In genomic region chr17:81867952-81868673, GRCh38 we compare ENCODE assay signal across 8 cellular contexts. TPM values are rescaled to one million over a fixed set of nuclear protein-coding genes. Genes with fewer than 3 reads are reported as not detected.
DNase-seq lines count a peak whose midpoint lies in the region; ATAC-seq and TF ChIP-seq lines count a peak whose summit lies in the region.

No MANE protein-coding gene starts in this region.

- H3K4me3 Mint-ChIP-seq in activated CD8-positive, alpha-beta T cell treated with anti-CD3 and anti-CD28 coated beads, Interleukin-2, amount 10 ng/mL, durations not matched to agents 7 days and 5 days: peak overlapping the region; percentile 15

- H3K27ac ChIP-seq in liver (ENCODE audit: low read depth in 1 of 2, low read length in 2 of 2): peak overlapping the region; percentile 92 to 95
- H3K27ac ChIP-seq in vagina: peak overlapping the region; percentile 82

- no peaks in the 10 kb centered on the region for H3K9me3 Mint-ChIP-seq in activated CD8-positive, alpha-beta T cell treated with anti-CD3 and anti-CD28 coated beads, Interleukin-2, amount 10 ng/mL, durations not matched to agents 7 days and 5 days (ENCODE audit: insufficient read depth)

- CTCF ChIA-PET in activated CD8-positive, alpha-beta T cell treated with anti-CD3 and anti-CD28 coated beads, Interleukin-2, amount 10 ng/mL, durations not matched to agents 7 days and 5 days (lab: Charles Lee): no interaction called here

- WGBS in liver: 37% methylated on average over 31 of the region's 31 CpGs

- no peak for ATAC-seq in activated CD8-positive, alpha-beta T cell treated with anti-CD3 and anti-CD28 coated beads, Interleukin-2, amount 10 ng/mL, durations not matched to agents 7 days and 5 days
- no peak for ATAC-seq in GM18870 (IDR thresholded peaks at IDR 0.05; ENCODE audit: unreplicated experiment)
- no peak for ATAC-seq in HG03095 (IDR thresholded peaks at IDR 0.05; ENCODE audit: unreplicated experiment)

- peaks cover 54% of the 10 kb centered on the region for H3K4me1 Mint-ChIP-seq in activated CD8-positive, alpha-beta T cell treated with anti-CD3 and anti-CD28 coated beads, Interleukin-2, amount 10 ng/mL, durations not matched to agents 7 days and 5 days (ENCODE audit: low read depth)

- H3K27ac Mint-ChIP-seq in activated CD8-positive, alpha-beta T cell treated with anti-CD3 and anti-CD28 coated beads, Interleukin-2, amount 10 ng/mL, durations not matched to agents 7 days and 5 days: peak overlapping the region; percentile 84

- no peaks in the 10 kb centered on the region for H3K9me3 ChIP-seq in liver (ENCODE audit: control insufficient read depth in 4 of 4, low read length in 3 of 4)
- no peaks in the 10 kb centered on the region for H3K9me3 ChIP-seq in vagina

- TF ChIP-seq RAD21 in liver (IDR thresholded peaks at IDR 0.05): no peak

- H3K27me3 ChIP-seq in liver (ENCODE audit: control insufficient read depth in 4 of 4, insufficient read depth in 4 of 4, low read length in 3 of 4): no peaks in the 10 kb centered on the region
- H3K27me3 ChIP-seq in vagina: no peaks in the 10 kb centered on the region

- no peaks in the 10 kb centered on the region for H3K27me3 Mint-ChIP-seq in activated CD8-positive, alpha-beta T cell treated with anti-CD3 and anti-CD28 coated beads, Interleukin-2, amount 10 ng/mL, durations not matched to agents 7 days and 5 days (ENCODE audit: low read depth)

- no peak for TF ChIP-seq POLR2A in vagina (IDR thresholded peaks at IDR 0.05)

- no peak overlapping the region for H3K9ac ChIP-seq in liver (ENCODE audit: low read depth in 1 of 2, low read length in 2 of 2)

- POLR2A ChIA-PET in activated CD8-positive, alpha-beta T cell treated with anti-CD3 and anti-CD28 coated beads, Interleukin-2, amount 10 ng/mL, durations not matched to agents 7 days and 5 days (lab: Charles Lee): interaction anchor here (0.9 kb wide), 1 partner anchor 7 kb away, joined by 3 read pairs; the partner anchor contains the start of gene P4HB

- H3K4me1 ChIP-seq in liver (ENCODE audit: control insufficient read depth in 4 of 4, insufficient read depth in 4 of 4, low read length in 3 of 4) (peaks cover 21 to 76% (median 54%) of the 10 kb centered on the region in 4 donors), vagina (peaks cover 72% of the 10 kb centered on the region)

- peaks cover 58% of the 10 kb centered on the region for H3K36me3 Mint-ChIP-seq in activated CD8-positive, alpha-beta T cell treated with anti-CD3 and anti-CD28 coated beads, Interleukin-2, amount 10 ng/mL, durations not matched to agents 7 days and 5 days (ENCODE audit: low read depth)

- H3K36me3 ChIP-seq in liver (ENCODE audit: control insufficient read depth in 4 of 4, insufficient read depth in 3 of 4, low read depth in 1 of 4, low read length in 3 of 4): peaks cover 0 to 6% (median 2%) of the 10 kb centered on the region in 4 donors
- peaks cover 0 to 9% of the 10 kb centered on the region in 2 donors for H3K36me3 ChIP-seq in vagina

- TF ChIP-seq CTCF in liver (IDR thresholded peaks at IDR 0.05; ENCODE audit: low read depth, low read length, missing input control) (no peak), vagina (IDR thresholded peaks at IDR 0.05) (no peak)

- intact Hi-C loops in vagina (cut with DNase I): no loop called here

- DNase-seq in stimulated activated CD4-positive, alpha-beta T cell treated with anti-CD3 and anti-CD28 coated beads, Interleukin-15, amount 100 ng/mL, for 24 hours: peak; percentile 39
- no peak for DNase-seq in stimulated activated CD4-positive, alpha-beta T cell treated with anti-CD3 and anti-CD28 coated beads, Interleukin-4, amount 100 ng/mL, for 24 hours
- DNase-seq in activated CD8-positive, alpha-beta T cell treated with anti-CD3 and anti-CD28 coated beads, Interleukin-2, amount 10 ng/mL, durations not matched to agents 7 days and 5 days: no peak
- peak in 1 of 2 donors; percentile 88 for DNase-seq in vagina (ENCODE audit: extremely low spot score in 2 of 2)
- no peak for DNase-seq in amygdala (lab: John Stamatoyannopoulos, UW)

- no peak overlapping the region for H3K4me3 ChIP-seq in liver (ENCODE audit: low read depth in 1 of 3, low read length in 3 of 3)
- H3K4me3 ChIP-seq in vagina: no peak overlapping the region

TF ChIP-seq in liver, 16 proteins besides CTCF, POLR2A, EP300 and RAD21:
- TF ChIP-seq FOXA1 (IDR thresholded peaks at IDR 0.05) (no peak), TAF1 (conservative IDR thresholded peaks at IDR 0.05) (no peak), EGR1 (IDR thresholded peaks at IDR 0.05; ENCODE audit: low read depth in 2 of 2) (peak in 1 of 2 donors; percentile 2), SP1 (IDR thresholded peaks at IDR 0.05) (no peak)
- TF ChIP-seq, protein P1, sequence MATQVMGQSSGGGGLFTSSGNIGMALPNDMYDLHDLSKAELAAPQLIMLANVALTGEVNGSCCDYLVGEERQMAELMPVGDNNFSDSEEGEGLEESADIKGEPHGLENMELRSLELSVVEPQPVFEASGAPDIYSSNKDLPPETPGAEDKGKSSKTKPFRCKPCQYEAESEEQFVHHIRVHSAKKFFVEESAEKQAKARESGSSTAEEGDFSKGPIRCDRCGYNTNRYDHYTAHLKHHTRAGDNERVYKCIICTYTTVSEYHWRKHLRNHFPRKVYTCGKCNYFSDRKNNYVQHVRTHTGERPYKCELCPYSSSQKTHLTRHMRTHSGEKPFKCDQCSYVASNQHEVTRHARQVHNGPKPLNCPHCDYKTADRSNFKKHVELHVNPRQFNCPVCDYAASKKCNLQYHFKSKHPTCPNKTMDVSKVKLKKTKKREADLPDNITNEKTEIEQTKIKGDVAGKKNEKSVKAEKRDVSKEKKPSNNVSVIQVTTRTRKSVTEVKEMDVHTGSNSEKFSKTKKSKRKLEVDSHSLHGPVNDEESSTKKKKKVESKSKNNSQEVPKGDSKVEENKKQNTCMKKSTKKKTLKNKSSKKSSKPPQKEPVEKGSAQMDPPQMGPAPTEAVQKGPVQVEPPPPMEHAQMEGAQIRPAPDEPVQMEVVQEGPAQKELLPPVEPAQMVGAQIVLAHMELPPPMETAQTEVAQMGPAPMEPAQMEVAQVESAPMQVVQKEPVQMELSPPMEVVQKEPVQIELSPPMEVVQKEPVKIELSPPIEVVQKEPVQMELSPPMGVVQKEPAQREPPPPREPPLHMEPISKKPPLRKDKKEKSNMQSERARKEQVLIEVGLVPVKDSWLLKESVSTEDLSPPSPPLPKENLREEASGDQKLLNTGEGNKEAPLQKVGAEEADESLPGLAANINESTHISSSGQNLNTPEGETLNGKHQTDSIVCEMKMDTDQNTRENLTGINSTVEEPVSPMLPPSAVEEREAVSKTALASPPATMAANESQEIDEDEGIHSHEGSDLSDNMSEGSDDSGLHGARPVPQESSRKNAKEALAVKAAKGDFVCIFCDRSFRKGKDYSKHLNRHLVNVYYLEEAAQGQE (IDR thresholded peaks at IDR 0.05): no peak
- TF ChIP-seq, protein P2, sequence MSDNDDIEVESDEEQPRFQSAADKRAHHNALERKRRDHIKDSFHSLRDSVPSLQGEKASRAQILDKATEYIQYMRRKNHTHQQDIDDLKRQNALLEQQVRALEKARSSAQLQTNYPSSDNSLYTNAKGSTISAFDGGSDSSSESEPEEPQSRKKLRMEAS (IDR thresholded peaks at IDR 0.05): peak; percentile 4

RNA-seq across cellular contexts. Expression of gene ARHGDIA, which starts 3.0 kb away (rescaled TPM):
- 100 to 1,000 TPM; 756 to 778 TPM for total RNA-seq in activated CD8-positive, alpha-beta T cell treated with anti-CD3 and anti-CD28 coated beads, Interleukin-2, amount 10 ng/mL, durations not matched to agents 7 days and 5 days
- total RNA-seq in liver (10 to 100 TPM; 35.5 to 47.3 TPM), vagina (120 TPM)
- 100 to 1,000 TPM; 103 to 142 TPM for polyA plus RNA-seq in liver

RNA-seq across cellular contexts. Expression of gene P4HB, which starts 7.8 kb away (rescaled TPM):
- total RNA-seq in activated CD8-positive, alpha-beta T cell treated with anti-CD3 and anti-CD28 coated beads, Interleukin-2, amount 10 ng/mL, durations not matched to agents 7 days and 5 days: 100 to 1,000 TPM; 474 to 498 TPM
- 1,000 to 10,000 TPM; 1,086 to 3,361 TPM for total RNA-seq in liver
- polyA plus RNA-seq in liver: 1,000 to 10,000 TPM in 1 of 2 donors, 100 to 1,000 TPM in 1; 1,000 to 2,066 TPM
- total RNA-seq in vagina: 463 TPM

RNA-seq across cellular contexts. Expression of gene ALYREF, which starts 23.3 kb away (rescaled TPM):
- total RNA-seq in activated CD8-positive, alpha-beta T cell treated with anti-CD3 and anti-CD28 coated beads, Interleukin-2, amount 10 ng/mL, durations not matched to agents 7 days and 5 days: 100 to 1,000 TPM; 269 to 273 TPM
- total RNA-seq in liver: 10 to 100 TPM; 22.6 to 67.4 TPM
- polyA plus RNA-seq in liver: 10 to 100 TPM in 1 of 2 donors, 1 to 10 TPM in 1; 2.5 to 24.6 TPM
- 78.8 TPM for total RNA-seq in vagina

RNA-seq across cellular contexts. Expression of gene ANAPC11, which starts 23.4 kb away (rescaled TPM):
- total RNA-seq in activated CD8-positive, alpha-beta T cell treated with anti-CD3 and anti-CD28 coated beads, Interleukin-2, amount 10 ng/mL, durations not matched to agents 7 days and 5 days: 100 to 1,000 TPM; 122 TPM
- total RNA-seq in liver: 10 to 100 TPM; 71.0 to 78.7 TPM
- polyA plus RNA-seq in liver: 100 to 1,000 TPM; 160 to 246 TPM
- total RNA-seq in vagina: 135 TPM

RNA-seq across cellular contexts. Expression of gene PPP1R27, which starts 33.3 kb away (rescaled TPM):
- not detected for total RNA-seq in activated CD8-positive, alpha-beta T cell treated with anti-CD3 and anti-CD28 coated beads, Interleukin-2, amount 10 ng/mL, durations not matched to agents 7 days and 5 days
- total RNA-seq in liver (not detected), vagina (not detected)
- polyA plus RNA-seq in liver: under 1 TPM; 0.31 to 0.35 TPM
